ENCODE assay signal across 28 cellular contexts in the genomic region with DNA sequence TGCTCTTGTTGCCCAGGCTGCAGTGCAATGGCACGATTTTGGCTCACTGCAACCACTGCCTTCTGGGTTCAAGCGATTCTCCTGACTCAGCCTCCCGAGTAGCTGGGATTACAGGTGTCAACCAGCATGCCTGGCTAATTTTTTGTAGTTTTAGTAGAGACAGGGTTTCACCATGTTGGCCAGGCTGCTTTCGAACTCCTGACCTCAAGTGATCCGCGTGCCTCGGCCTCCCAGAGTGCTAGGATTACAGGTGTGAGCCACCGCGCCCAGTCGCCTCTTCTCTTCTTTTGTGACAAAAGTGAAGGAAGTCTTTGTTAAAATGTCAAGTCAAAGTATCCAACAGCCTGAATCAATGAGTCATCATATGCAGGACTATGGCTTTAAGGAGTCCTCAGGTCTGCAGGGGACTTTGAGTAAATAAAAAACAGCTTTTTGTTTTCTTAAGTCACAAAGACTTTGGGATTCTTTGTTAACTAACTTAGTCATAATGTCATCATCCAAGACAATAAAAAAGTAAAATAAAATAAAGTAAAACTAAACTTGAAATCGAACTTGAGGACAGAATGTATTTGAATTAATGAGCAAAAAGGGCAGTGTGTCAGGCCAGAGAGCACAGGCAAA.
"Had no signal": no experiment of that assay in that cellular context is flagged by ENCODE, and none has a peak within 500 bp of the region (broad histone marks: within the 10 kb centered on the region; RNA-seq: fewer than 3 reads in every experiment).

No MANE protein-coding gene starts in this region.

- H3K27me3 ChIP-seq: esophagus squamous epithelium, heart right ventricle, neutrophil, sigmoid colon, stomach, thyroid gland had no signal

- H3K9me3 ChIP-seq: esophagus squamous epithelium, heart right ventricle, left ventricle myocardium inferior, lower lobe of right lung, neutrophil, sigmoid colon, stomach, thyroid gland had no signal

- ATAC-seq: heart right ventricle; left colon; lower lobe of right lung; natural killer cell; right cardiac atrium; stimulated activated effector memory CD8-positive, alpha-beta T cell treated with anti-CD3 and anti-CD28 coated beads, Interleukin-12 subunit alpha, Interleukin-12 subunit beta, amount 100 ng/mL, for 72 hours had no signal

- H3K4me3 Mint-ChIP-seq: immature natural killer cell; natural killer cell; stimulated activated effector memory CD8-positive, alpha-beta T cell treated with anti-CD3 and anti-CD28 coated beads, Interleukin-12 subunit alpha, Interleukin-12 subunit beta, amount 100 ng/mL, for 72 hours; type B pancreatic cell had no signal

- H3K36me3 Mint-ChIP-seq: immature natural killer cell; natural killer cell; stimulated activated effector memory CD8-positive, alpha-beta T cell treated with anti-CD3 and anti-CD28 coated beads, Interleukin-12 subunit alpha, Interleukin-12 subunit beta, amount 100 ng/mL, for 72 hours; type B pancreatic cell had no signal

- H3K79me2 ChIP-seq: parathyroid adenoma had no signal

- H3K4me1 Mint-ChIP-seq: immature natural killer cell; natural killer cell; stimulated activated effector memory CD8-positive, alpha-beta T cell treated with anti-CD3 and anti-CD28 coated beads, Interleukin-12 subunit alpha, Interleukin-12 subunit beta, amount 100 ng/mL, for 72 hours had no signal

- H3K4me3 ChIP-seq: coronary artery, esophagus squamous epithelium, heart right ventricle, left ventricle myocardium inferior, lower lobe of right lung, sigmoid colon, stomach, thyroid gland had no signal

- DNase-seq: dermis blood vessel endothelial cell; effector memory CD4-positive, alpha-beta T cell; erythroblast; esophagus squamous epithelium; foreskin melanocyte; glutamatergic neuron; heart right ventricle; hippocampal formation; immature natural killer cell; islet precursor cell; kidney glomerular epithelial cell; left colon; left ventricle myocardium inferior; lower lobe of right lung; natural killer cell; right cardiac atrium; sigmoid colon; stimulated activated CD4-positive, alpha-beta T cell treated with anti-CD3 and anti-CD28 coated beads, Interleukin-2, amount 100 ng/mL, for 24 hours; stimulated activated CD4-positive, alpha-beta T cell treated with anti-CD3 and anti-CD28 coated beads, Interleukin-4, amount 100 ng/mL, for 24 hours; stimulated activated naive CD4-positive, alpha-beta T cell treated with Interleukin-2 at 50 U/mL for 16 hours; stomach; thyroid gland had no signal

- H3K4me1 ChIP-seq: esophagus squamous epithelium, heart right ventricle, left ventricle myocardium inferior, lower lobe of right lung, parathyroid adenoma, sigmoid colon, stomach, thyroid gland had no signal

- H3K27me3 Mint-ChIP-seq: progenitor cell of endocrine pancreas, type B pancreatic cell had no signal

- H3K9ac ChIP-seq: parathyroid adenoma had no signal

- H3K27ac Mint-ChIP-seq: immature natural killer cell; natural killer cell; progenitor cell of endocrine pancreas; stimulated activated effector memory CD8-positive, alpha-beta T cell treated with anti-CD3 and anti-CD28 coated beads, Interleukin-12 subunit alpha, Interleukin-12 subunit beta, amount 100 ng/mL, for 72 hours; type B pancreatic cell had no signal

- H3K27ac ChIP-seq: coronary artery, esophagus squamous epithelium, heart right ventricle, left ventricle myocardium inferior, lower lobe of right lung, neutrophil, parathyroid adenoma, sigmoid colon, stomach, thyroid gland had no signal

- H3K36me3 ChIP-seq: esophagus squamous epithelium, heart right ventricle, left ventricle myocardium inferior, lower lobe of right lung, neutrophil, sigmoid colon, stomach, thyroid gland had no signal

- H3K9me3 Mint-ChIP-seq: type B pancreatic cell had no signal

- H2AFZ ChIP-seq: parathyroid adenoma had no signal
